Comparison of ENCODE assay signal across 25 cellular contexts in the genomic region with DNA sequence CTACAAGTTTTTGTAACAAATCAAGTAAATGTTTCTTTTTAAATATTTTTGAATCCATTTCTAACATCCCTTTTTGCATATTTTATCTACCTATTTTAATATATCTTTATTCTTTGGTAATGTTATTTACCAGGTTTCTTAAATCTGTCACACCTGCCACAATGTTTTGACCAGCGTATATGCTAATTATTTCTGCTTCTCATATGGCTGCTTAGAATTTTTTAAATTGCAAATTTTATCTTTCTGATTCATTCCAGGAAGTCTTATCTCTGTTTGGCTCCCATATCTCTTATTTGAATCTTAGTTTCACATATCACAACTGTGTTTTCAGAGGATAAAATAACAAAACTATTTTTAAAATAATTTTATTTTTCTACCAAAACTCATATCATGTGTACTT.
"Had no signal": no experiment of that assay in that cellular context is flagged by ENCODE, and none has a peak within 500 bp of the region (broad histone marks: within the 10 kb centered on the region; RNA-seq: fewer than 3 reads in every experiment).

No MANE protein-coding gene starts in this region.

- H3K9me3 ChIP-seq: left lung, neutrophil, right atrium auricular region, stomach, testis, thyroid gland, transverse colon, upper lobe of left lung, vagina had no signal

- H3K27ac ChIP-seq: left lung, neural progenitor cell, neutrophil, right atrium auricular region, skin epidermis, stomach, testis, thyroid gland, transverse colon, upper lobe of left lung, vagina had no signal

- H3K4me3 ChIP-seq: left lung, lung, neural progenitor cell, right atrium auricular region, skin epidermis, stomach, testis, thyroid gland, transverse colon, upper lobe of left lung, vagina had no signal

- DNase-seq: hippocampal formation; left colon; left lung; mesendoderm; naive B cell; natural killer cell; nephron progenitor cell; occipital lobe; stimulated activated CD4-positive, alpha-beta T cell treated with anti-CD3 and anti-CD28 coated beads, Interleukin-12 subunit alpha, Interleukin-12 subunit beta, amount 100 ng/mL, for 4 hours; stimulated activated CD4-positive, alpha-beta T cell treated with anti-CD3 and anti-CD28 coated beads, Interleukin-15, amount 100 ng/mL, for 24 hours; stimulated activated CD4-positive, alpha-beta T cell treated with anti-CD3 and anti-CD28 coated beads, Interleukin-2, amount 100 ng/mL, for 24 hours; stimulated activated CD4-positive, alpha-beta T cell treated with anti-CD3 and anti-CD28 coated beads, Interleukin-4, amount 100 ng/mL, for 1 hour; stimulated activated naive B cell treated with anti-CD40 and anti-IgM and Interleukin-4, amounts not matched to agents 10 μg/mL and 1 μg/mL and 100 μg/mL, for 72 hours; stimulated activated naive CD8-positive, alpha-beta T cell treated with anti-CD3 and anti-CD28 coated beads, Interleukin-15, Interleukin-2, amounts not matched to agents 100 U/mL and 50 U/mL, for 24 hours; stomach; testis; thyroid gland; transverse colon; upper lobe of left lung had no signal

- H3K36me3 ChIP-seq: left lung, neural progenitor cell, neutrophil, right atrium auricular region, stomach, thyroid gland, transverse colon, upper lobe of left lung, vagina had no signal

- H3K4me1 ChIP-seq: left lung, neural progenitor cell, right atrium auricular region, stomach, testis, transverse colon, upper lobe of left lung, vagina had no signal

- H3K4me2 ChIP-seq: neural progenitor cell had no signal

- H3K9ac ChIP-seq: neural progenitor cell had no signal

- H3K27me3 ChIP-seq: left lung, neural progenitor cell, neutrophil, right atrium auricular region, stomach, testis, thyroid gland, transverse colon, upper lobe of left lung, vagina had no signal
